In the genomic region with DNA sequence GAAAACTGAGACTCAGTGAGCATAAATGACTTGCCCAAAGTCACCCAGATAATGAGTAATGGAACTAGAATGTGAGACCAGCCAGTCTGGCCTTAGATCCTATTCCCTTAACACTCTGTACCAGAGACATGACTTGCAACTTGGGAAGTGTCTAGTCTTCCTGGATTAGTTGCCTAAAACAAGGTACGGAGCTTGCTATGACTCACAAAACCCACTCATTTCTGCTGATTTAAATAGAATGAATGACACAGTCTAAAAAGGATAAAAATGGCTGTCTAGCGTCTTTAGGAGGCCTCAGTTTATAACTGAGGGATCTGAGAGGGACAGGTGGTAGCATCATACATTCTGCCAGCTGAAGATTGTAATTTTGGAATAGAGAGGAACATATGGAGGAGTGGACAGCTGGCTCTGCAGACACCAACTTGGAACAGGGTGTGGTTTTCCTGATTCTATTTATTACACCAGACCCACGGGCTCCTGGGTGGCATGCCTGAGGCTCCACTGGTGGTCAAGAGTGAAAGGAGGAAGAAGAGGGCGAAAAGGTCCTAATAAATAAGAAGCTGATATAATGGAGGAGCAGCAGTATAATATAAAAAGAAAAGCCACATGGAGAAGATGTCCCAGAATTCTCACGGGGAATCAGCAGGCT, we compare ENCODE assay signal across 18 cellular contexts.
DNase-seq lines count a peak whose midpoint lies in the region; ATAC-seq, FAIRE-seq and TF ChIP-seq lines count a peak whose summit lies in the region.
"Had no signal": no experiment of that assay in that cellular context is flagged by ENCODE, and none has a peak within 500 bp of the region (broad histone marks: within the 10 kb centered on the region; RNA-seq: fewer than 3 reads in every experiment).

No MANE protein-coding gene starts in this region.

- H4K20me1 ChIP-seq in osteoblast (ENCODE audit: insufficient read depth, low read length): no peaks in the 10 kb centered on the region

- peaks cover 31% of the 10 kb centered on the region for H3K4me1 ChIP-seq in osteoblast (ENCODE audit: insufficient read depth, low read length)
- H3K4me1 ChIP-seq: upper lobe of right lung had no signal

- peak; percentile 74 for FAIRE-seq in RCC 7860 (lab: Jason Lieb, UNC)

- H3K27me3 ChIP-seq in osteoblast (ENCODE audit: insufficient read depth, low read length): no peaks in the 10 kb centered on the region
- H3K27me3 ChIP-seq: upper lobe of right lung had no signal

- H3K27ac ChIP-seq in osteoblast (ENCODE audit: low read depth, low read length) (peak overlapping the region; percentile 77), coronary artery (no peak overlapping the region)
- H3K27ac ChIP-seq: KMS-11, parathyroid adenoma, upper lobe of right lung had no signal

- H3K9me3 ChIP-seq in osteoblast (ENCODE audit: low read depth, low read length): no peaks in the 10 kb centered on the region
- H3K9me3 ChIP-seq: upper lobe of right lung had no signal

- no peak for TF ChIP-seq POLR2A in erythroblast (IDR thresholded peaks at IDR 0.05; ENCODE audit: low read length)

- H3K4me3 ChIP-seq in epithelial cell of esophagus (ENCODE audit: low read length) (no peak overlapping the region), osteoblast (ENCODE audit: insufficient read depth, low read length) (no peak overlapping the region), coronary artery (no peak overlapping the region)
- H3K4me3 ChIP-seq: upper lobe of right lung had no signal

- no peak for ATAC-seq in HG02885 (IDR thresholded peaks at IDR 0.05; ENCODE audit: poor library complexity, unreplicated experiment)
- ATAC-seq: left colon, SK-N-SH treated with all-trans-retinoic acid at 6 μM for 48 hours, upper lobe of right lung had no signal

- DNase-seq in DMS 273 treated with DMSO at 0.1 percent for 48 hours (lab: John Stamatoyannopoulos, UW): peak; percentile 12
- peak; percentile 77 for DNase-seq in RCC 7860 (ENCODE audit: low spot score)
- DNase-seq in epithelial cell of esophagus (ENCODE audit: low read depth): peak; percentile 79
- peak; percentile 83 for DNase-seq in osteoblast (ENCODE audit: insufficient read length, low spot score, missing footprints)
- DNase-seq in erythroblast (lab: John Stamatoyannopoulos, UW): no peak
- no peak for DNase-seq in coronary artery (ENCODE audit: low spot score)
- no peak for DNase-seq in cortex of kidney (lab: John Stamatoyannopoulos, UW)
- DNase-seq: activated CD4-positive, alpha-beta T cell treated with anti-CD3 and anti-CD28 coated beads, Interleukin-2, amount 50 U/mL, for 48 hours; activated T-cell treated with anti-CD3 and anti-CD28 coated beads, Interleukin-2, amount 50 U/mL, for 48 hours; hippocampal formation; left colon; NCI-H1436 treated with DMSO at 0.1 percent for 48 hours; stimulated activated naive CD4-positive, alpha-beta T cell; upper lobe of right lung had no signal

- TF ChIP-seq CTCF in epithelial cell of esophagus (IDR thresholded peaks at IDR 0.05; ENCODE audit: insufficient read depth, low read depth, low read length, missing control alignments) (no peak), osteoblast (IDR thresholded peaks at IDR 0.05; ENCODE audit: extremely low read depth, low read depth, low read length) (no peak), coronary artery (IDR thresholded peaks at IDR 0.05) (no peak)

- H3K36me3 ChIP-seq in osteoblast (ENCODE audit: insufficient read depth, low read length): peaks cover 7% of the 10 kb centered on the region

- peak overlapping the region; percentile 60 for H2AFZ ChIP-seq in osteoblast (ENCODE audit: low read length)
- H2AFZ ChIP-seq: parathyroid adenoma had no signal

- no peaks in the 10 kb centered on the region for H3K79me2 ChIP-seq in osteoblast (ENCODE audit: insufficient read depth, low read length)
- H3K79me2 ChIP-seq: parathyroid adenoma had no signal

- H3K4me2 ChIP-seq in osteoblast (ENCODE audit: insufficient read depth, low read length): no peak overlapping the region
- H3K4me2 ChIP-seq: KMS-11 had no signal

Comparison
In these comparisons a context has a peak if more than half of its experiments do, and no peak if none do; other contexts are left out.
1. DNase-seq: peak in DMS 273 treated with DMSO at 0.1 percent for 48 hours (single experiment), RCC 7860 (single experiment), epithelial cell of esophagus (single experiment) and osteoblast (single experiment); none in erythroblast (0 of 2), coronary artery (single experiment) and cortex of kidney (single experiment).